ENCODE assay signal across 1 cellular context in genomic region chr4:153933851-153934688, GRCh38.
TF ChIP-seq lines count a peak whose summit lies in the region.

No MANE protein-coding gene starts in this region.

TF ChIP-seq in H1, 55 proteins besides CTCF, POLR2A, EP300 and RAD21 (continued from another document):
- TF ChIP-seq RFX5 (IDR thresholded peaks at IDR 0.05; ENCODE audit: borderline replicate concordance, low read depth, low read length), result no peak
- no peak for TF ChIP-seq HDAC6 (IDR thresholded peaks at IDR 0.05; ENCODE audit: low read depth, low read length)
- no peak for TF ChIP-seq TAF7 (optimal IDR thresholded peaks at IDR 0.05; ENCODE audit: borderline replicate concordance, low read depth, low read length)
- TF ChIP-seq NANOG (IDR thresholded peaks at IDR 0.05; ENCODE audit: insufficient read depth, low read depth, low read length, poor library complexity, severe bottlenecking), result no peak
- TF ChIP-seq JUN (IDR thresholded peaks at IDR 0.05; ENCODE audit: low read depth, low read length), result no peak
- TF ChIP-seq BCL11A (IDR thresholded peaks at IDR 0.05; ENCODE audit: low read depth in 2 of 2, low read length in 2 of 2), result no peak
- no peak for TF ChIP-seq CBX8 (IDR thresholded peaks at IDR 0.05; ENCODE audit: borderline replicate concordance, low read depth, low read length)
TF ChIP-seq in H1: peak in this region for 0.
